ENCODE assay signal across 1 cellular context in genomic region chr7:151060113-151060415, GRCh38.
A peak's percentile ranks its signal among the peaks of the same experiment; 100 is the strongest.
TF ChIP-seq lines count a peak whose summit lies in the region.

No MANE protein-coding gene starts in this region.

TF ChIP-seq in HepG2, 621 proteins besides CTCF, POLR2A, EP300 and RAD21 (continued from another document):
- TF ChIP-seq, protein P1, sequence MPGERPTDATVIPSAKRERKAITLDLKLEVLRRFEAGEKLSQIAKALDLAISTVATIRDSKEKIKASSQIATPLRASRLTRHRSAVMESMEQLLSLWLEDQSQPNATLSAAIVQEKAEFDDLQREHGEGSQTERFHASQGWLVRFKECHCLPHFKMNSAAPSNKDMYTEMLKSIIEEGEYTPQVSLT (CRISPR knock-in tag; IDR thresholded peaks at IDR 0.05; ENCODE audit: borderline replicate concordance, low read depth), result no peak
- TF ChIP-seq AKAP8 (CRISPR knock-in tag; IDR thresholded peaks at IDR 0.05) (no peak), BHLHE40 (IDR thresholded peaks at IDR 0.05; ENCODE audit: low read length) (no peak), CAMTA2 (CRISPR knock-in tag; IDR thresholded peaks at IDR 0.05; ENCODE audit: borderline replicate concordance) (no peak), ARHGAP35 (CRISPR knock-in tag; IDR thresholded peaks at IDR 0.05; ENCODE audit: borderline replicate concordance) (no peak), ETV6 (CRISPR knock-in tag; conservative IDR thresholded peaks at IDR 0.05) (no peak), ZNF704 (CRISPR knock-in tag; IDR thresholded peaks at IDR 0.05; ENCODE audit: borderline replicate concordance) (0 out of 2 replicates have a peak, but pooled peaks have one; percentile 9), HIVEP1 (CRISPR knock-in tag; IDR thresholded peaks at IDR 0.05) (no peak; the same call in 1 of the 2 replicates), SOX6 (IDR thresholded peaks at IDR 0.05) (no peak), SOX6 (CRISPR knock-in tag; IDR thresholded peaks at IDR 0.05) (no peak), ZNF740 (CRISPR knock-in tag; IDR thresholded peaks at IDR 0.05) (no peak), NFRKB (IDR thresholded peaks at IDR 0.05) (no peak), NBN (conservative IDR thresholded peaks at IDR 0.05) (no peak), ERF (CRISPR knock-in tag; IDR thresholded peaks at IDR 0.05) (no peak), YEATS4 (CRISPR knock-in tag; IDR thresholded peaks at IDR 0.05; ENCODE audit: borderline replicate concordance) (0 out of 2 replicates have a peak, but pooled peaks have one; percentile 2), SRF (IDR thresholded peaks at IDR 0.05; ENCODE audit: low read depth, low read length) (no peak), ZNF33A (CRISPR knock-in tag; IDR thresholded peaks at IDR 0.05; ENCODE audit: borderline replicate concordance) (no peak), AGO1 (IDR thresholded peaks at IDR 0.05; ENCODE audit: low read depth, low read length, poor library complexity, severe bottlenecking) (peak; percentile 3), ZC3H13 (CRISPR knock-in tag; IDR thresholded peaks at IDR 0.05) (no peak; the same call in 1 of the 2 replicates), KLF15 (CRISPR knock-in tag; IDR thresholded peaks at IDR 0.05; ENCODE audit: borderline replicate concordance) (no peak), NAIF1 (CRISPR knock-in tag; IDR thresholded peaks at IDR 0.05; ENCODE audit: borderline replicate concordance) (no peak), ZNF501 (CRISPR knock-in tag; IDR thresholded peaks at IDR 0.05) (0 out of 2 replicates have a peak, but pooled peaks have one; percentile 53), ZNF574 (CRISPR knock-in tag; IDR thresholded peaks at IDR 0.05) (no peak), TEAD3 (CRISPR knock-in tag; optimal IDR thresholded peaks at IDR 0.05; ENCODE audit: borderline replicate concordance) (no peak), ZNF142 (CRISPR knock-in tag; IDR thresholded peaks at IDR 0.05) (no peak), TAF1 (CRISPR knock-in tag; IDR thresholded peaks at IDR 0.05) (no peak), CREM (IDR thresholded peaks at IDR 0.05) (no peak), CREM (CRISPR knock-in tag; IDR thresholded peaks at IDR 0.05) (no peak), MAZ (IDR thresholded peaks at IDR 0.05; ENCODE audit: borderline replicate concordance, low read depth, low read length) (no peak), MAZ (CRISPR knock-in tag; IDR thresholded peaks at IDR 0.05; ENCODE audit: low read depth) (0 out of 2 replicates have a peak, but pooled peaks have one; percentile 16), ZMYM3 (CRISPR knock-in tag; IDR thresholded peaks at IDR 0.05) (no peak), AGO2 (optimal IDR thresholded peaks at IDR 0.05; ENCODE audit: low read depth, low read length) (peak; percentile 29), ZNF576 (CRISPR knock-in tag; IDR thresholded peaks at IDR 0.05) (no peak), SNAPC4 (CRISPR knock-in tag; IDR thresholded peaks at IDR 0.05) (no peak), ZNF354B (CRISPR knock-in tag; IDR thresholded peaks at IDR 0.05) (no peak), ZNF557 (CRISPR knock-in tag; IDR thresholded peaks at IDR 0.05) (no peak)
- TF ChIP-seq, protein P2, sequence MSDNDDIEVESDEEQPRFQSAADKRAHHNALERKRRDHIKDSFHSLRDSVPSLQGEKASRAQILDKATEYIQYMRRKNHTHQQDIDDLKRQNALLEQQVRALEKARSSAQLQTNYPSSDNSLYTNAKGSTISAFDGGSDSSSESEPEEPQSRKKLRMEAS (IDR thresholded peaks at IDR 0.05), result no peak
- TF ChIP-seq, protein P3, sequence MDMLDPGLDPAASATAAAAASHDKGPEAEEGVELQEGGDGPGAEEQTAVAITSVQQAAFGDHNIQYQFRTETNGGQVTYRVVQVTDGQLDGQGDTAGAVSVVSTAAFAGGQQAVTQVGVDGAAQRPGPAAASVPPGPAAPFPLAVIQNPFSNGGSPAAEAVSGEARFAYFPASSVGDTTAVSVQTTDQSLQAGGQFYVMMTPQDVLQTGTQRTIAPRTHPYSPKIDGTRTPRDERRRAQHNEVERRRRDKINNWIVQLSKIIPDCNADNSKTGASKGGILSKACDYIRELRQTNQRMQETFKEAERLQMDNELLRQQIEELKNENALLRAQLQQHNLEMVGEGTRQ (IDR thresholded peaks at IDR 0.05; ENCODE audit: low read depth, low read length), result no peak
- TF ChIP-seq, protein P3 (CRISPR knock-in tag; IDR thresholded peaks at IDR 0.05; ENCODE audit: borderline replicate concordance), result peak; percentile 52; the same call in 1 of the 2 replicates
- TF ChIP-seq, protein P4, sequence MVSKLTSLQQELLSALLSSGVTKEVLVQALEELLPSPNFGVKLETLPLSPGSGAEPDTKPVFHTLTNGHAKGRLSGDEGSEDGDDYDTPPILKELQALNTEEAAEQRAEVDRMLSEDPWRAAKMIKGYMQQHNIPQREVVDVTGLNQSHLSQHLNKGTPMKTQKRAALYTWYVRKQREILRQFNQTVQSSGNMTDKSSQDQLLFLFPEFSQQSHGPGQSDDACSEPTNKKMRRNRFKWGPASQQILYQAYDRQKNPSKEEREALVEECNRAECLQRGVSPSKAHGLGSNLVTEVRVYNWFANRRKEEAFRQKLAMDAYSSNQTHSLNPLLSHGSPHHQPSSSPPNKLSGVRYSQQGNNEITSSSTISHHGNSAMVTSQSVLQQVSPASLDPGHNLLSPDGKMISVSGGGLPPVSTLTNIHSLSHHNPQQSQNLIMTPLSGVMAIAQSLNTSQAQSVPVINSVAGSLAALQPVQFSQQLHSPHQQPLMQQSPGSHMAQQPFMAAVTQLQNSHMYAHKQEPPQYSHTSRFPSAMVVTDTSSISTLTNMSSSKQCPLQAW (CRISPR knock-in tag; IDR thresholded peaks at IDR 0.05), result 0 out of 2 replicates have a peak, but pooled peaks have one; percentile 44
- TF ChIP-seq, protein P5, sequence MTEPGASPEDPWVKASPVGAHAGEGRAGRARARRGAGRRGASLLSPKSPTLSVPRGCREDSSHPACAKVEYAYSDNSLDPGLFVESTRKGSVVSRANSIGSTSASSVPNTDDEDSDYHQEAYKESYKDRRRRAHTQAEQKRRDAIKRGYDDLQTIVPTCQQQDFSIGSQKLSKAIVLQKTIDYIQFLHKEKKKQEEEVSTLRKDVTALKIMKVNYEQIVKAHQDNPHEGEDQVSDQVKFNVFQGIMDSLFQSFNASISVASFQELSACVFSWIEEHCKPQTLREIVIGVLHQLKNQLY (CRISPR knock-in tag; IDR thresholded peaks at IDR 0.05), result no peak
